ENCODE assay signal across 1 cellular context in genomic region chr2:71689393-71689792, GRCh38.
TF ChIP-seq lines count a peak whose summit lies in the region.

No MANE protein-coding gene starts in this region.

TF ChIP-seq in H1, 55 proteins besides CTCF, POLR2A, EP300 and RAD21:
- no peak for TF ChIP-seq TCF12 (IDR thresholded peaks at IDR 0.05; ENCODE audit: low read depth, low read length)
